Comparison of ENCODE assay signal across 8 cellular contexts in the genomic region with DNA sequence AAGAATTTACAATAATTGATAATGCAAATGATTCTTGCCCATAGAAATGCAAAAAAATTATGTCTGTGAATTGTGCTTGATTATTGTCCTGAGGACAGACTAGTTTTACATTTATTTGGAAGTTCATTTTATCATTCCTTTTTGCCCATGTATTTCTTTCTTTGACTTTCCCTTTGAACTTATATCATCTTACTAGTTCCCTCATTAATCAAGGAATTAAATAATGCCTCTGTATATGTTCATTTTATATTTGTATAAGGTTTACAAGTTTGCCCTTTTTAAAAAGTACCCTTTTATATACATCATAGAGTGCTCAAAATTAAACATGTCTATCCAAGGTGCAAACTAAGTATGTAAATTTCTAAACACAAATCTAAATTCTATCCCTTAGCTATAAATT.
"Had no signal": no experiment of that assay in that cellular context is flagged by ENCODE, and none has a peak within 500 bp of the region (broad histone marks: within the 10 kb centered on the region; RNA-seq: fewer than 3 reads in every experiment).

No MANE protein-coding gene starts in this region.

- FAIRE-seq: HepG2, HTR-8/SVneo, K562 had no signal

- DNase-seq: IMR-90, KBM-7, KG1 had no signal

- H3K27ac ChIP-seq: HL-60, KMS-11 had no signal

- H3K4me3 ChIP-seq: K562 had no signal
